ENCODE assay signal across 1 cellular context in the genomic region with DNA sequence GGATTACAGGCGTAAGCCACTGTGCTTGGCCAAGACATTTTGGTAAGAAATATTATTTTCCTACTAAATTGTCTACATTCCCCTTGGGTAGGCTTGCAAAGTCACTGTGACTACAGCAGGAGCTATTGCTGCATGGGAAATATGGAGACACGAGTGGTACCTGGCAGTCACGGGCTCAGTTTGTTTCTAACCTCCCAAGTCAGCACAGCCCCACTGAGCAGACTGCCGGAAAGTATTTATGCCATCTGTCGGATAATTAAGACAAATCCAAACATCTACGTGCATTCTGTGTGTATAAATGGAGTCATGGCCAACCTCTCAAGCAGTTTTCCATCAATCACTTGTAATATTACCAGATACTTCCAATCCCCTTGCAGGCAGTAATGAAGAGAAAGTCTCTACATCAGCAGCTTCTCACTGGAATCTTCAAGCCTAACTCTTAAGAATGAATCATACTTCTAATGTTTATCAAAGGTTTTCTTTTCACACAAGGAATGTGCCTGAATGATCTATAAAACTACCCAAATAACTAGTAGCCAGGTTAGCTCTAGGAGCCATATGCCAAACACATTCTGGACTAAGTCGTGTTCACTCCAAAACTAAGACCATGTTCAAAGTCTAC.
TF ChIP-seq lines count a peak whose summit lies in the region.

No MANE protein-coding gene starts in this region.

TF ChIP-seq in HCT116, 20 proteins besides CTCF, POLR2A, EP300 and RAD21:
- no peak for TF ChIP-seq EGR1 (IDR thresholded peaks at IDR 0.05; ENCODE audit: low read depth)
- peak; percentile 27; the same call in 1 of the 2 replicates for TF ChIP-seq JUND (IDR thresholded peaks at IDR 0.05)
